20 cellular contexts compared by ENCODE assay signal in genomic region chr7:156050636-156051569, GRCh38.
"Had no signal": no experiment of that assay in that cellular context is flagged by ENCODE, and none has a peak within 500 bp of the region (broad histone marks: within the 10 kb centered on the region; RNA-seq: fewer than 3 reads in every experiment).

No MANE protein-coding gene starts in this region.

- H3K4me2 ChIP-seq: smooth muscle cell had no signal

- H3K27ac ChIP-seq: esophagus squamous epithelium, gastroesophageal sphincter, neutrophil, testis, transverse colon had no signal

- H3K4me3 ChIP-seq: esophagus squamous epithelium, gastroesophageal sphincter, lung, smooth muscle cell, testis, transverse colon had no signal

- DNase-seq: effector memory CD8-positive, alpha-beta T cell; esophagus squamous epithelium; foreskin fibroblast; glutamatergic neuron; islet precursor cell; mesenchymal stem cell; naive thymus-derived CD4-positive, alpha-beta T cell; nephron progenitor cell; right cardiac atrium; stimulated activated CD4-positive, alpha-beta T cell treated with anti-CD3 and anti-CD28 coated beads, Interleukin-4, amount 100 ng/mL, for 24 hours; stimulated activated naive B cell treated with anti-CD40 and anti-IgM and Interleukin-4, amounts not matched to agents 10 μg/mL and 1 μg/mL and 100 μg/mL, for 72 hours; stimulated activated naive CD8-positive, alpha-beta T cell treated with anti-CD3 and anti-CD28 coated beads, Interleukin-15, amount 100 ng/mL, for 72 hours; testis; transverse colon had no signal

- H3K27me3 ChIP-seq: esophagus squamous epithelium, neutrophil, testis, transverse colon had no signal

- ATAC-seq: effector memory CD8-positive, alpha-beta T cell; gastroesophageal sphincter; left lobe of liver; naive thymus-derived CD4-positive, alpha-beta T cell; stimulated activated naive B cell treated with anti-CD40 and anti-IgM and Interleukin-4, amounts not matched to agents 10 μg/mL and 1 μg/mL and 100 μg/mL, for 72 hours; stimulated activated naive CD8-positive, alpha-beta T cell treated with anti-CD3 and anti-CD28 coated beads, Interleukin-15, amount 100 ng/mL, for 72 hours had no signal

- FAIRE-seq: colon had no signal

- H3K36me3 ChIP-seq: esophagus squamous epithelium, gastroesophageal sphincter, neutrophil, transverse colon had no signal

- H3K4me1 ChIP-seq: esophagus squamous epithelium, gastroesophageal sphincter, testis, transverse colon had no signal

- H3K9me3 ChIP-seq: esophagus squamous epithelium, neutrophil, testis, transverse colon had no signal
